In the genomic region with DNA sequence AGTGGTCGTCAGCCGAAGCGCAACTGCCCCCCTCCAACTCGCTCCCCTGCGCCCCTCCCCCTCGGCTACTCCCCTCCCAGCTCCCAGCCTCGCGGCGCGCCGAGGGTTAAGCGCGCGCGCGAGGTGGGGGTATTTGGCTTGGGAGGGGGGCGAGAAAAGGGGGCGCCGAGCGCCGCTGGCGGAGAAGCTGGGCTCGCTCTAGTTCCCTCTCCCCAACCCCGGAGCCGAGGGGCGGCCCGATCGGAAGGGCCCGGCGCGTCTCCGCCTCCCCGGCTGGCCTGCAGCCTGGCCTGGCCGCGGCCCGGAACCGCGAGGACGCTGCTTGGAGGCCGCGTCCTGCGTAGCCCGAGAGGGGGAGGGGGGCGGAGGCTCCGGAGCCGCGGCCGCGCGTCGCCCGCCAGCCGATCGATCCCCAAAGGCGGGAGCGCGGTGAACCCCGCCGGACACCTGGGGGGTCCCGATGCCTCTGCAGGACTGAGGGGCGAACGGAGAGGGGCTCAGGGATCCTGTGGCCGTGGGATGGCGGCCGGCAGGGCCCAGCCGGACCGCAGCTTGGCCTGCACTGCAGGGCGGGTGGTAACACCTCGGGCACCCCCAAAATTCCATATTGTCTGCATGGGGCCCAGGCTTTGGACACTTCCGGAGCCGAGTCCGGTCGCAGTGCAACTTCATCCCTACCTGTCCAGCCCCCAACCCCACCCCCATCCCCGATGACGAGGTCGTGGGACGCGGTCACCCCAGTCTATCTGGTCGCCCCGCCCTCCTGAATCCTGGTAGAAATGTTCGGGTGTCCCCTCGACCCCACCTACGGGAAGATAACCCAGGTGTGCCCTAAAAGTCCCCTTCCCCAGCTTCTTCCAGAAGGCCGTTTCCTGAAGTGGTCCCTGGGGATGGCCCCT, we compare ENCODE assay signal across 9 cellular contexts. TPM values are rescaled to one million over a fixed set of nuclear protein-coding genes. Genes with fewer than 3 reads are reported as not detected.
DNase-seq lines count a peak whose midpoint lies in the region; ATAC-seq, FAIRE-seq and TF ChIP-seq lines count a peak whose summit lies in the region.
"Had no signal": no experiment of that assay in that cellular context is flagged by ENCODE, and none has a peak within 500 bp of the region (broad histone marks: within the 10 kb centered on the region; RNA-seq: fewer than 3 reads in every experiment).

No MANE protein-coding gene starts in this region.

- TF ChIP-seq EP300 in HepG2 (IDR thresholded peaks at IDR 0.05; ENCODE audit: low read depth in 2 of 2, low read length in 2 of 2) (no peak), HepG2 (CRISPR knock-in tag; IDR thresholded peaks at IDR 0.05; ENCODE audit: borderline replicate concordance) (0 out of 2 replicates have a peak, but pooled peaks have one; percentile 25)

- in situ Hi-C loops in HepG2 (cut with HindIII; ENCODE audit: extremely low pct_ligation_motif_present, low pct_unique_long_range_greater_than_20kb) = loop anchor here (5.0 kb wide), 1 partner anchor 83 kb away; no protein-coding TSS in a partner anchor

- H3K9ac ChIP-seq in HepG2 (ENCODE audit: insufficient read depth, low read depth, low read length) = peak overlapping the region; percentile 92

- no peak overlapping the region for H2AFZ ChIP-seq in HepG2 (ENCODE audit: low read length)

- H3K4me3 ChIP-seq in choroid plexus epithelial cell (ENCODE audit: low read depth, low read length) (peak overlapping the region; percentile 56), HepG2 (replicated peaks in 1 of 3; ENCODE audit: insufficient read depth in 1 of 3, low read depth in 2 of 3, low read length in 3 of 3) (peak overlapping the region; percentile 63 to 87 (median 77))

- H3K27me3 ChIP-seq in HepG2 (ENCODE audit: control insufficient read depth in 1 of 2, insufficient read depth in 2 of 2, low read length in 2 of 2) = no peaks in the 10 kb centered on the region

- DNase-seq in DMS 273 (lab: John Stamatoyannopoulos, UW; ENCODE audit: unreplicated experiment) (peak; percentile 69), DMS 273 treated with DMSO at 0.1 percent for 48 hours (lab: John Stamatoyannopoulos, UW) (no peak), NCI-H345 treated with DMSO at 0.1 percent for 48 hours (lab: John Stamatoyannopoulos, UW; ENCODE audit: unreplicated experiment) (peak; percentile 12), choroid plexus epithelial cell (ENCODE audit: low read depth) (peak; percentile 73), HepG2 (ENCODE audit: low spot score) (no peak), substantia nigra (lab: John Stamatoyannopoulos, UW) (peak in 30 of 49 donors; percentile 12 to 66 (median 34))

- TF ChIP-seq POLR2A in HepG2 (IDR thresholded peaks at IDR 0.05; ENCODE audit: insufficient read depth in 1 of 2, low read depth in 2 of 2, low read length in 2 of 2) = peak in 1 of 2 experiments; percentile 42; a peak in 1 of 4 replicates

- H3K36me3 ChIP-seq in HepG2 (replicated peaks in 1 of 2; ENCODE audit: control insufficient read depth in 1 of 2, insufficient read depth in 2 of 2, low read length in 2 of 2) = no peaks in the 10 kb centered on the region

- 2% methylated on average over 39 of the region's 84 CpGs for WGBS in HepG2 (ENCODE audit: low lambda C conversion rate)

- H4K20me1 ChIP-seq in HepG2 (ENCODE audit: insufficient read depth, low read length) = no peaks in the 10 kb centered on the region

- H3K79me2 ChIP-seq in HepG2 (ENCODE audit: insufficient read depth, low read length) = no peaks in the 10 kb centered on the region

- intact Hi-C loops in HepG2 (cut with micrococcal nuclease; ENCODE audit: unreplicated experiment) = loop anchor here (2.0 kb wide), 1 partner anchor 149 kb away; no protein-coding TSS in a partner anchor

- H3K9me3 ChIP-seq in HepG2 (ENCODE audit: low read length) = no peaks in the 10 kb centered on the region

- ATAC-seq in HepG2 (peak; percentile 65), HG02938 (IDR thresholded peaks at IDR 0.05; ENCODE audit: unreplicated experiment) (no peak), HG03045 (IDR thresholded peaks at IDR 0.05; ENCODE audit: unreplicated experiment) (no peak)

- peak overlapping the region; percentile 99 for H3K4me2 ChIP-seq in HepG2 (ENCODE audit: low read depth, low read length)

- peak overlapping the region; percentile 85 for H3K27ac ChIP-seq in HepG2 (ENCODE audit: extremely low read length, insufficient read depth, low read length)
- H3K27ac ChIP-seq in substantia nigra (ENCODE audit: low read depth, low read length, poor library complexity, severe bottlenecking) = no peak overlapping the region

- POLR2A ChIA-PET in HepG2 (lab: Yijun Ruan, JAX) = interaction anchor here (0.9 to 9.7 kb wide), 14 partner anchors 8 to 146 kb away, joined by 3 to 333 read pairs (median 6); a partner anchor contains a TSS

- CTCF ChIA-PET in HepG2 (lab: Yijun Ruan, JAX; ENCODE audit: low intra/inter-chr PET ratio, low total read pairs) = interaction anchor here (1.4 to 2.6 kb wide), 2 partner anchors 62 to 147 kb away, joined by 3 to 6 read pairs; no protein-coding TSS in a partner anchor

- peak; percentile 53 for TF ChIP-seq RAD21 in HepG2 (CRISPR knock-in tag; IDR thresholded peaks at IDR 0.05)

- TSS peak; percentile 81 for BruUV-seq in HepG2 (replicated peaks; lab: Mats Ljungman, UMichigan)

- no peak for TF ChIP-seq CTCF in choroid plexus epithelial cell (conservative IDR thresholded peaks at IDR 0.05; ENCODE audit: low read depth, low read length)
- peak; percentile 26; the same call in 1 of the 2 replicates for TF ChIP-seq CTCF in HepG2 (CRISPR knock-in tag; IDR thresholded peaks at IDR 0.05)

- no peak for FAIRE-seq in HepG2 (lab: Jason Lieb, UNC)
- FAIRE-seq: A204.1 had no signal

- peaks cover 81% of the 10 kb centered on the region for H3K4me1 ChIP-seq in HepG2 (ENCODE audit: insufficient read depth, low read length)

TF ChIP-seq in HepG2, 621 proteins besides CTCF, POLR2A, EP300 and RAD21 (continues in another document):
- TF ChIP-seq ASH2L (IDR thresholded peaks at IDR 0.05; ENCODE audit: insufficient read length, low read depth, low read length) (peak; percentile 60), NRL (CRISPR knock-in tag; IDR thresholded peaks at IDR 0.05; ENCODE audit: borderline replicate concordance) (peak; percentile 36; the same call in 1 of the 2 replicates)

RNA-seq across cellular contexts. Expression of a gene that starts 4.9 kb away (rescaled TPM):
- total RNA-seq in HepG2 (2016; rRNA removed; fragmentation: Illumina TruSeq; extraction: Trizol) = 17.1 and 25.8 TPM in 2 replicates
- 4.7 and 4.8 TPM in 2 replicates for total RNA-seq in HepG2 (2016; cell fraction: cytosol; rRNA removed; fragmentation: Illumina TruSeq; extraction: Trizol; ENCODE audit: low read depth)
- total RNA-seq in HepG2 (2016; cell fraction: insoluble cytoplasmic fraction; rRNA removed; fragmentation: Illumina TruSeq; extraction: Trizol) = 17.7 and 25.2 TPM in 2 replicates
- 13.9 and 15.1 TPM in 2 replicates for total RNA-seq in HepG2 (2016; cell fraction: membrane; rRNA removed; fragmentation: Illumina TruSeq; extraction: Trizol)
- 18.5 and 22.8 TPM in 2 replicates for total RNA-seq in HepG2 (2016; cell fraction: nucleus; rRNA removed; fragmentation: Illumina TruSeq; extraction: Trizol)
- polyA plus RNA-seq in HepG2 (2011; rRNA removed) = 50.8 and 61.1 TPM in 2 replicates
- polyA plus RNA-seq in HepG2 (2011; cell fraction: cytosol; rRNA removed) = 31.1 and 45.6 TPM in 2 replicates
- 117 and 122 TPM in 2 replicates for polyA plus RNA-seq in HepG2 (2011; cell fraction: nucleus; rRNA removed)
- 27.9 and 32.4 TPM in 2 replicates for polyA plus RNA-seq in HepG2 (2012)
- polyA plus RNA-seq in HepG2 (2016; cell fraction: cytosol; fragmentation: Illumina TruSeq; extraction: Trizol; ENCODE audit: low read depth) = 3.7 and 4.2 TPM in 2 replicates
- polyA plus RNA-seq in HepG2 (2016; cell fraction: insoluble cytoplasmic fraction; fragmentation: Illumina TruSeq; extraction: Trizol; ENCODE audit: low read depth) = 29.4 and 33.0 TPM in 2 replicates
- 11.7 and 12.5 TPM in 2 replicates for polyA plus RNA-seq in HepG2 (2016; cell fraction: membrane; fragmentation: Illumina TruSeq; extraction: Trizol; ENCODE audit: low read depth)
- polyA plus RNA-seq in HepG2 (2016; cell fraction: nucleus; fragmentation: Illumina TruSeq; extraction: Trizol; ENCODE audit: insufficient read depth, low read depth) = 60.4 and 60.8 TPM in 2 replicates
- polyA minus RNA-seq in HepG2 (2011; rRNA and poly(A)+ RNA removed; ENCODE audit: low replicate concordance) = 17.1 and 51.0 TPM in 2 replicates
- polyA minus RNA-seq in HepG2 (2011; cell fraction: cytosol; rRNA and poly(A)+ RNA removed) = 33.1 and 38.6 TPM in 2 replicates
- polyA minus RNA-seq in HepG2 (2011; cell fraction: nucleus; rRNA and poly(A)+ RNA removed) = 17.8 and 25.2 TPM in 2 replicates

RNA-seq across cellular contexts. Expression of a gene that starts 47.3 kb away (rescaled TPM):
- total RNA-seq in HepG2 (2016; rRNA removed; fragmentation: Illumina TruSeq; extraction: Trizol) = 12.0 and 12.6 TPM in 2 replicates
- 1.3 and 2.4 TPM in 2 replicates for total RNA-seq in HepG2 (2016; cell fraction: cytosol; rRNA removed; fragmentation: Illumina TruSeq; extraction: Trizol; ENCODE audit: low read depth)
- 12.8 and 13.5 TPM in 2 replicates for total RNA-seq in HepG2 (2016; cell fraction: insoluble cytoplasmic fraction; rRNA removed; fragmentation: Illumina TruSeq; extraction: Trizol)
- total RNA-seq in HepG2 (2016; cell fraction: membrane; rRNA removed; fragmentation: Illumina TruSeq; extraction: Trizol) = 4.8 and 5.6 TPM in 2 replicates
- total RNA-seq in HepG2 (2016; cell fraction: nucleus; rRNA removed; fragmentation: Illumina TruSeq; extraction: Trizol) = 5.7 and 8.6 TPM in 2 replicates
- 0.34 and 0.76 TPM in 2 replicates for polyA plus RNA-seq in HepG2 (2011; rRNA removed)
- polyA plus RNA-seq in HepG2 (2011; cell fraction: cytosol; rRNA removed) = 0.72 and 0.99 TPM in 2 replicates
- 3.4 and 5.0 TPM in 2 replicates for polyA plus RNA-seq in HepG2 (2011; cell fraction: nucleus; rRNA removed)
- polyA plus RNA-seq in HepG2 (2012) = 7.4 and 7.7 TPM in 2 replicates
- polyA plus RNA-seq in HepG2 (2016; cell fraction: cytosol; fragmentation: Illumina TruSeq; extraction: Trizol; ENCODE audit: low read depth) = 0.54 and 0.80 TPM in 2 replicates
- polyA plus RNA-seq in HepG2 (2016; cell fraction: insoluble cytoplasmic fraction; fragmentation: Illumina TruSeq; extraction: Trizol; ENCODE audit: low read depth) = 10.9 and 11.0 TPM in 2 replicates
- 1.4 TPM in 2 replicates for polyA plus RNA-seq in HepG2 (2016; cell fraction: membrane; fragmentation: Illumina TruSeq; extraction: Trizol; ENCODE audit: low read depth)
- 15.7 and 18.7 TPM in 2 replicates for polyA plus RNA-seq in HepG2 (2016; cell fraction: nucleus; fragmentation: Illumina TruSeq; extraction: Trizol; ENCODE audit: insufficient read depth, low read depth)
- 1.2 and 1.6 TPM in 2 replicates for polyA minus RNA-seq in HepG2 (2011; rRNA and poly(A)+ RNA removed; ENCODE audit: low replicate concordance)
- 1.8 and 1.9 TPM in 2 replicates for polyA minus RNA-seq in HepG2 (2011; cell fraction: cytosol; rRNA and poly(A)+ RNA removed)
- 0.77 and 0.87 TPM in 2 replicates for polyA minus RNA-seq in HepG2 (2011; cell fraction: nucleus; rRNA and poly(A)+ RNA removed)

Comparison
In these comparisons a context has a peak if more than half of its experiments do, and no peak if none do; other contexts are left out.
1. DNase-seq: peak in DMS 273 (single experiment), NCI-H345 treated with DMSO at 0.1 percent for 48 hours (single experiment), choroid plexus epithelial cell (single experiment) and substantia nigra (30 of 49); none in DMS 273 treated with DMSO at 0.1 percent for 48 hours (single experiment) and HepG2 (single experiment).